17 cellular contexts compared by ENCODE assay signal in genomic region chr2:38529208-38529607, GRCh38.
DNase-seq lines count a peak whose midpoint lies in the region; ATAC-seq, FAIRE-seq and TF ChIP-seq lines count a peak whose summit lies in the region.
"Had no signal": no experiment of that assay in that cellular context is flagged by ENCODE, and none has a peak within 500 bp of the region (broad histone marks: within the 10 kb centered on the region; RNA-seq: fewer than 3 reads in every experiment).

No MANE protein-coding gene starts in this region.

- WGBS in HepG2 (ENCODE audit: low lambda C conversion rate), result 40% methylated on average over 14 of the region's 14 CpGs
- 83% methylated on average over 3 of the region's 14 CpGs for WGBS in right lobe of liver (ENCODE audit: insufficient coverage, low coverage, low lambda C conversion rate, missing lambda C conversion rate)
- 57% methylated on average over 13 of the region's 14 CpGs for WGBS in K562 (ENCODE audit: insufficient coverage, low coverage, missing lambda C conversion rate)
- no CpG with 5 or more reads among the region's 14 CpGs for WGBS in mesendoderm (ENCODE audit: extremely low coverage, insufficient coverage, low lambda C conversion rate)
- no CpG with 5 or more reads among the region's 14 CpGs for WGBS in neuronal stem cell (ENCODE audit: extremely low coverage in 2 of 2, insufficient read length in 2 of 2, insufficient replicate concordance in 1 of 2), 2 donors

- no peak for TF ChIP-seq CTCF in HepG2 (CRISPR knock-in tag; IDR thresholded peaks at IDR 0.05)
- TF ChIP-seq CTCF in right lobe of liver (IDR thresholded peaks at IDR 0.05), result no peak
- no peak for TF ChIP-seq CTCF in K562 (IDR thresholded peaks at IDR 0.05 in 2 of 3, conservative IDR thresholded peaks at IDR 0.05 in 1 of 3; ENCODE audit: insufficient read depth in 2 of 3, low read depth in 1 of 3, low read length in 3 of 3)

- no peak overlapping the region for H2BK12ac ChIP-seq in neuronal stem cell (ENCODE audit: low read length)

- H4K91ac ChIP-seq in neuronal stem cell (ENCODE audit: low read depth, low read length, poor library complexity), result no peak overlapping the region

- H3K9ac ChIP-seq in HepG2 (ENCODE audit: insufficient read depth, low read depth, low read length) (no peak overlapping the region), K562 (ENCODE audit: insufficient read depth in 1 of 2, low read depth in 2 of 2, low read length in 2 of 2) (no peak overlapping the region), mesendoderm (ENCODE audit: low read length) (no peak overlapping the region), neuronal stem cell (ENCODE audit: low read depth, low read length, poor library complexity) (no peak overlapping the region)
- H3K9ac ChIP-seq: BLaER1 had no signal

- TF ChIP-seq POLR2A in HepG2 (IDR thresholded peaks at IDR 0.05; ENCODE audit: insufficient read depth in 1 of 2, low read depth in 2 of 2, low read length in 2 of 2) (no peak), right lobe of liver (IDR thresholded peaks at IDR 0.05) (no peak), K562 (conservative IDR thresholded peaks at IDR 0.05) (no peak)

- no peak overlapping the region for H3K14ac ChIP-seq in neuronal stem cell (ENCODE audit: low read length)

- no peak overlapping the region for H2AFZ ChIP-seq in HepG2 (ENCODE audit: low read length)
- no peak overlapping the region for H2AFZ ChIP-seq in K562 (ENCODE audit: low read depth, low read length)
- no peak overlapping the region for H2AFZ ChIP-seq in neuronal stem cell (ENCODE audit: low read length)

- FAIRE-seq in HepG2 (lab: Jason Lieb, UNC) (no peak), K562 (lab: Jason Lieb, UNC) (no peak)

- H3K4ac ChIP-seq in mesendoderm (ENCODE audit: low read depth, low read length) (no peak overlapping the region), neuronal stem cell (ENCODE audit: low read length) (no peak overlapping the region)

- ATAC-seq in HepG2 (peak; percentile 5; the same call in 2 of the 3 replicates), right lobe of liver (no peak), K562 (no peak), GM18520 (IDR thresholded peaks at IDR 0.05; ENCODE audit: unreplicated experiment) (no peak), HG03442 (IDR thresholded peaks at IDR 0.05; ENCODE audit: unreplicated experiment) (no peak)

- TF ChIP-seq EP300 in HepG2 (IDR thresholded peaks at IDR 0.05; ENCODE audit: low read depth in 2 of 2, low read length in 2 of 2) (no peak), HepG2 (CRISPR knock-in tag; IDR thresholded peaks at IDR 0.05; ENCODE audit: borderline replicate concordance) (no peak), K562 (IDR thresholded peaks at IDR 0.05; ENCODE audit: low read length) (no peak)

- H4K20me1 ChIP-seq in HepG2 (ENCODE audit: insufficient read depth, low read length) (no peaks in the 10 kb centered on the region), K562 (replicated peaks; ENCODE audit: control insufficient read depth, insufficient read depth, low read length) (no peaks in the 10 kb centered on the region)
- H4K20me1 ChIP-seq: BLaER1 had no signal

- H2BK5ac ChIP-seq in mesendoderm (ENCODE audit: low read length) (no peak overlapping the region), neuronal stem cell (ENCODE audit: low read length) (no peak overlapping the region)

- H3K36me3 ChIP-seq in HepG2 (replicated peaks in 1 of 2; ENCODE audit: control insufficient read depth in 1 of 2, insufficient read depth in 2 of 2, low read length in 2 of 2), result no peaks in the 10 kb centered on the region
- H3K36me3 ChIP-seq in right lobe of liver, result no peaks in the 10 kb centered on the region
- no peaks in the 10 kb centered on the region for H3K36me3 ChIP-seq in K562 (ENCODE audit: control insufficient read depth, insufficient read depth, low read length)
- no peaks in the 10 kb centered on the region for H3K36me3 ChIP-seq in mesendoderm (ENCODE audit: control insufficient read depth, insufficient read depth, low read length)
- H3K36me3 ChIP-seq in neuronal stem cell (replicated peaks in 1 of 2; ENCODE audit: control insufficient read depth in 2 of 2, insufficient read depth in 2 of 2, low read length in 2 of 2), result no peaks in the 10 kb centered on the region
- H3K36me3 ChIP-seq: BLaER1 had no signal

- H4K8ac ChIP-seq in mesendoderm (ENCODE audit: low read depth, low read length), result no peak overlapping the region
- H4K8ac ChIP-seq in neuronal stem cell (ENCODE audit: low read depth, low read length), result no peak overlapping the region

- DNase-seq in HepG2 (ENCODE audit: low spot score) (no peak), right lobe of liver (no peak), K562 (ENCODE audit: extremely low read depth in 1 of 4, low spot score in 3 of 4) (no peak), mesendoderm (no peak), neuronal stem cell (ENCODE audit: low spot score) (no peak), NCI-H774 (lab: John Stamatoyannopoulos, UW) (no peak)
- DNase-seq: 8988T; Calu3; CD4-positive, alpha-beta memory T cell; DMS79 treated with DMSO at 0.1 percent for 48 hours; GF-D8; GOT3; H9; KBM-7 had no signal

- H3K79me2 ChIP-seq in HepG2 (ENCODE audit: insufficient read depth, low read length) (no peaks in the 10 kb centered on the region), K562 (ENCODE audit: control insufficient read depth, insufficient read depth, low read length) (no peaks in the 10 kb centered on the region), mesendoderm (ENCODE audit: control insufficient read depth, insufficient read depth, low read length) (no peaks in the 10 kb centered on the region)

- CTCF ChIA-PET in HepG2 (lab: Yijun Ruan, JAX; ENCODE audit: low intra/inter-chr PET ratio, low total read pairs), result no interaction called here
- CTCF ChIA-PET in K562 (lab: Yijun Ruan, JAX; ENCODE audit: low intra/inter-chr PET ratio), result no interaction called here

- H2BK15ac ChIP-seq in mesendoderm (replicated peaks; ENCODE audit: low read depth) (no peak overlapping the region), neuronal stem cell (ENCODE audit: low read length) (no peak overlapping the region)

- TF ChIP-seq RAD21 in HepG2 (CRISPR knock-in tag; IDR thresholded peaks at IDR 0.05), result no peak
- no peak for TF ChIP-seq RAD21 in K562 (CRISPR knock-in tag; conservative IDR thresholded peaks at IDR 0.05 in 1 of 2, IDR thresholded peaks at IDR 0.05 in 1 of 2)

- H3K27ac ChIP-seq in HepG2 (ENCODE audit: extremely low read length, insufficient read depth, low read length) (no peak overlapping the region), right lobe of liver (no peak overlapping the region), K562 (ENCODE audit: extremely low read depth, low read depth, low read length) (no peak overlapping the region), mesendoderm (ENCODE audit: low read depth, low read length) (no peak overlapping the region), neuronal stem cell (replicated peaks; ENCODE audit: low read length) (no peak overlapping the region)
- H3K27ac ChIP-seq: BLaER1 had no signal

- in situ Hi-C loops in HepG2 (cut with HindIII; ENCODE audit: extremely low pct_ligation_motif_present, low pct_unique_long_range_greater_than_20kb), result no loop called here
- in situ Hi-C loops in K562 (cut with MboI), result no loop called here

- POLR2A ChIA-PET in HepG2 (lab: Yijun Ruan, JAX), result interaction anchor here (0.9 kb wide), 1 partner anchor 222 kb away, joined by 3 read pairs; the partner anchor contains the start of gene SRSF7
- POLR2A ChIA-PET in K562 (lab: Yijun Ruan, JAX), result no interaction called here

- H3K9me3 ChIP-seq in HepG2 (ENCODE audit: low read length), result no peaks in the 10 kb centered on the region
- no peaks in the 10 kb centered on the region for H3K9me3 ChIP-seq in right lobe of liver
- H3K9me3 ChIP-seq in K562 (replicated peaks; ENCODE audit: control insufficient read depth, insufficient read depth, low read depth, low read length), result no peaks in the 10 kb centered on the region
- no peaks in the 10 kb centered on the region for H3K9me3 ChIP-seq in neuronal stem cell (replicated peaks in 1 of 2; ENCODE audit: control insufficient read depth in 2 of 2, insufficient read depth in 1 of 2, low read depth in 1 of 2, low read length in 2 of 2)
- H3K9me3 ChIP-seq: BLaER1 had no signal

- H4K5ac ChIP-seq in mesendoderm (ENCODE audit: low read length), result no peak overlapping the region

- no TSS peak for BruUV-seq in HepG2 (replicated peaks; lab: Mats Ljungman, UMichigan)
- no TSS peak for BruUV-seq in K562 (replicated peaks; lab: Mats Ljungman, UMichigan)

- H3K27me3 ChIP-seq in HepG2 (ENCODE audit: control insufficient read depth in 1 of 2, insufficient read depth in 2 of 2, low read length in 2 of 2), result peaks cover 3 to 34% of the 10 kb centered on the region in 2 experiments; a peak in 4 of 5 replicates
- H3K27me3 ChIP-seq in right lobe of liver, result no peaks in the 10 kb centered on the region
- H3K27me3 ChIP-seq in K562 (ENCODE audit: control insufficient read depth in 2 of 2, insufficient read depth in 2 of 2, low read length in 2 of 2), result peaks cover 6 to 13% of the 10 kb centered on the region in 2 experiments; a peak in 1 of 5 replicates
- H3K27me3 ChIP-seq in mesendoderm (ENCODE audit: insufficient read depth, low read length, poor library complexity), result no peaks in the 10 kb centered on the region
- H3K27me3 ChIP-seq in neuronal stem cell (ENCODE audit: control insufficient read depth in 3 of 3, insufficient read depth in 3 of 3, low read depth in 1 of 3, low read length in 3 of 3), result peaks cover 0 to 49% (median 0%) of the 10 kb centered on the region in 3 experiments

- peak overlapping the region; percentile 15 for H3K56ac ChIP-seq in mesendoderm (ENCODE audit: low read length)

- peak overlapping the region; percentile 70 for H3K4me2 ChIP-seq in HepG2 (ENCODE audit: low read depth, low read length)
- H3K4me2 ChIP-seq in K562 (ENCODE audit: insufficient read depth, low read length), result no peak overlapping the region
- H3K4me2 ChIP-seq in mesendoderm (ENCODE audit: low read length), result no peak overlapping the region
- H3K4me2 ChIP-seq in neuronal stem cell (ENCODE audit: insufficient read depth, low read length, poor library complexity, severe bottlenecking), result no peak overlapping the region
- H3K4me2 ChIP-seq: BLaER1 had no signal

- no peak overlapping the region for H2AK5ac ChIP-seq in mesendoderm (ENCODE audit: low read length)
- peak overlapping the region; percentile 37 for H2AK5ac ChIP-seq in neuronal stem cell (ENCODE audit: low read depth, low read length)

- H3K79me1 ChIP-seq in mesendoderm (ENCODE audit: low read length) (no peaks in the 10 kb centered on the region), neuronal stem cell (ENCODE audit: low read depth, low read length) (no peaks in the 10 kb centered on the region)

- H3K4me3 ChIP-seq in HepG2 (replicated peaks in 1 of 3; ENCODE audit: insufficient read depth in 1 of 3, low read depth in 2 of 3, low read length in 3 of 3) (peak overlapping the region in 1 of 3 experiments; percentile 42; a peak in 1 of 6 replicates), right lobe of liver (no peak overlapping the region), K562 (no peak overlapping the region), mesendoderm (ENCODE audit: low read length) (no peak overlapping the region), neuronal stem cell (ENCODE audit: low read length in 2 of 2) (no peak overlapping the region)
- H3K4me3 ChIP-seq: BLaER1 had no signal

- intact Hi-C loops in HepG2 (cut with micrococcal nuclease; ENCODE audit: unreplicated experiment), result no loop called here
- intact Hi-C loops in right lobe of liver (cut with DNase I), result no loop called here
- intact Hi-C loops in K562 (cut with micrococcal nuclease), result no loop called here

- no peak overlapping the region for H3K23ac ChIP-seq in mesendoderm (ENCODE audit: low read length)
- H3K23ac ChIP-seq in neuronal stem cell (ENCODE audit: low read depth, low read length, poor library complexity), result peak overlapping the region; percentile 55

- H2BK120ac ChIP-seq in mesendoderm (ENCODE audit: low read depth, low read length), result no peak overlapping the region
- no peak overlapping the region for H2BK120ac ChIP-seq in neuronal stem cell (ENCODE audit: low read depth, low read length)

- H3K18ac ChIP-seq in mesendoderm (ENCODE audit: low read length) (no peak overlapping the region), neuronal stem cell (ENCODE audit: low read length) (no peak overlapping the region)

- no peaks in the 10 kb centered on the region for H3K9me1 ChIP-seq in K562 (ENCODE audit: control insufficient read depth, insufficient read depth, low read length)

- H3K4me1 ChIP-seq in HepG2 (ENCODE audit: insufficient read depth, low read length), result peaks cover 56% of the 10 kb centered on the region
- H3K4me1 ChIP-seq in right lobe of liver, result peaks cover 0 to 8% (median 0%) of the 10 kb centered on the region in 4 donors
- H3K4me1 ChIP-seq in K562 (replicated peaks in 1 of 2; ENCODE audit: control insufficient read depth in 2 of 2, insufficient read depth in 2 of 2, low read length in 2 of 2), result peaks cover 5 to 7% of the 10 kb centered on the region in 2 experiments; a peak in 3 of 5 replicates
- H3K4me1 ChIP-seq in mesendoderm (ENCODE audit: control insufficient read depth, low read depth, low read length), result no peaks in the 10 kb centered on the region
- H3K4me1 ChIP-seq in neuronal stem cell (ENCODE audit: control insufficient read depth in 2 of 2, insufficient read depth in 1 of 2, low read depth in 1 of 2, low read length in 2 of 2), result peaks cover 0 to 1% of the 10 kb centered on the region in 2 donors

Comparison
In these comparisons a context has a peak if more than half of its experiments do, and no peak if none do; other contexts are left out.
1. Of the 241 proteins assayed by ChIP-seq in both HepG2 and K562: peak only in HepG2: FOXO4, RNF2, ZBTB33, ZFP91, ZFX and ZNF263; only in K562: NFIC; in both: none; in neither: 233; mixed calls (peak in some experiments, not most) for 1.